ENCODE assay signal across 19 cellular contexts in the genomic region with DNA sequence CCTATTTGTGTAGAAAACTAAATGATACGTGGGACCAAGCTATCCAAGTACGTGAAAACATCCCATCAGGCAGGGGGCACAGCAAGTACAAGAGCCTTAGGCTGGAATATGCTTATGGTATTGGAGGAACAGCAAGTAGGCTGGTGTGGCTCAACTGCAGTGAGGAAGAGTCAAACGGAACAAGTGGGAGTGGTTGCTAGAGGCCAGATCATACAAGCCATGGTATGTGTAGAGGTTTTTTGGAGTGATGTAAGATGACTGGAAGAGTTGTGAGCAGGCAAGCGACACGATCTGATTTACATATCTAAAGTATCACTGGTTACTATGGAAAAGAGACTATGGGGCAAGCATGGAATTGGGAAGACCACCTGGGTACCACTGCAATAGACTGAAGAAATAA.
"Had no signal": no experiment of that assay in that cellular context is flagged by ENCODE, and none has a peak within 500 bp of the region (broad histone marks: within the 10 kb centered on the region; RNA-seq: fewer than 3 reads in every experiment).

No MANE protein-coding gene starts in this region.

- H3K9me3 Mint-ChIP-seq: activated naive CD8-positive, alpha-beta T cell treated with anti-CD3 and anti-CD28 coated beads for 36 hours; activated T-helper 17 cell treated with anti-CD3 and anti-CD28 coated beads, Interleukin-2, amount 50 U/mL, for 72 hours; natural killer cell treated with Interleukin-12 subunit alpha and Interleukin-12 subunit beta and Interleukin-15 and Interleukin-18, amount 100 ng/mL, for 72 hours; stimulated activated memory B cell treated with anti-CD40 and anti-IgM and Interleukin-4, amounts not matched to agents 10 μg/mL and 1 μg/mL and 100 μg/mL, for 72 hours had no signal

- H3K9me3 ChIP-seq: breast epithelium, esophagus squamous epithelium, psoas muscle, spleen, transverse colon had no signal

- H3K27me3 Mint-ChIP-seq: activated naive CD8-positive, alpha-beta T cell treated with anti-CD3 and anti-CD28 coated beads for 36 hours; activated T-helper 17 cell treated with anti-CD3 and anti-CD28 coated beads, Interleukin-2, amount 50 U/mL, for 72 hours; natural killer cell treated with Interleukin-12 subunit alpha and Interleukin-12 subunit beta and Interleukin-15 and Interleukin-18, amount 100 ng/mL, for 72 hours; stimulated activated memory B cell treated with anti-CD40 and anti-IgM and Interleukin-4, amounts not matched to agents 10 μg/mL and 1 μg/mL and 100 μg/mL, for 72 hours had no signal

- DNase-seq: activated CD4-positive, alpha-beta T cell treated with anti-CD3 and anti-CD28 coated beads for 48 hours; activated naive CD8-positive, alpha-beta T cell treated with anti-CD3 and anti-CD28 coated beads for 36 hours; anterior cingulate cortex; dorsolateral prefrontal cortex; esophagus squamous epithelium; left cardiac atrium; occipital lobe; psoas muscle; spleen; stimulated activated CD4-positive, alpha-beta T cell treated with anti-CD3 and anti-CD28 coated beads, Interleukin-1b, Interleukin-23, amount 100 ng/mL, for 48 hours; substantia nigra; T-helper 9 cell; transverse colon had no signal

- H3K4me3 ChIP-seq: breast epithelium, dorsolateral prefrontal cortex, esophagus squamous epithelium, psoas muscle, spleen, transverse colon had no signal

- H3K36me3 ChIP-seq: breast epithelium, transverse colon had no signal

- H3K27me3 ChIP-seq: breast epithelium, dorsolateral prefrontal cortex, esophagus squamous epithelium, foreskin keratinocyte, spleen, transverse colon had no signal

- ATAC-seq: activated T-helper 17 cell treated with anti-CD3 and anti-CD28 coated beads, Interleukin-2, amount 50 U/mL, for 72 hours; foreskin keratinocyte; left cardiac atrium; natural killer cell treated with Interleukin-12 subunit alpha and Interleukin-12 subunit beta and Interleukin-15 and Interleukin-18, amount 100 ng/mL, for 72 hours; psoas muscle; sciatic nerve; stimulated activated memory B cell treated with anti-CD40 and anti-IgM and Interleukin-4, amounts not matched to agents 10 μg/mL and 1 μg/mL and 100 μg/mL, for 72 hours had no signal

- H3K27ac ChIP-seq: breast epithelium, dorsolateral prefrontal cortex, esophagus squamous epithelium, foreskin keratinocyte, psoas muscle, spleen, transverse colon had no signal

- H3K27ac Mint-ChIP-seq: natural killer cell treated with Interleukin-12 subunit alpha and Interleukin-12 subunit beta and Interleukin-15 and Interleukin-18, amount 100 ng/mL, for 72 hours had no signal

- H3K4me3 Mint-ChIP-seq: activated naive CD8-positive, alpha-beta T cell treated with anti-CD3 and anti-CD28 coated beads for 36 hours; activated T-helper 17 cell treated with anti-CD3 and anti-CD28 coated beads, Interleukin-2, amount 50 U/mL, for 72 hours; natural killer cell treated with Interleukin-12 subunit alpha and Interleukin-12 subunit beta and Interleukin-15 and Interleukin-18, amount 100 ng/mL, for 72 hours; stimulated activated memory B cell treated with anti-CD40 and anti-IgM and Interleukin-4, amounts not matched to agents 10 μg/mL and 1 μg/mL and 100 μg/mL, for 72 hours had no signal
